ENCODE assay signal across 8 cellular contexts in genomic region chr15:41827880-41828746, GRCh38. TPM values are rescaled to one million over a fixed set of nuclear protein-coding genes. Genes with fewer than 3 reads are reported as not detected.
DNase-seq lines count a peak whose midpoint lies in the region; ATAC-seq and TF ChIP-seq lines count a peak whose summit lies in the region.

Gene JMJD7 (plus strand): TSS chr15:41828092. CDS start chr15:41828125, 33 bp downstream.

- H3K4me1 Mint-ChIP-seq in activated naive CD4-positive, alpha-beta T cell treated with anti-CD3 and anti-CD28 coated beads for 36 hours (ENCODE audit: low read depth) = peaks cover 42% of the 10 kb centered on the region

- DNase-seq in Daoy (ENCODE audit: low read depth) (peak; percentile 93), LoVo (ENCODE audit: low spot score) (peak; percentile 95), SK-N-MC (ENCODE audit: low read depth, low spot score) (no peak), nucleus accumbens (lab: John Stamatoyannopoulos, UW) (peak; percentile 35 to 99 (median 91)), superior temporal gyrus (ENCODE audit: extremely low spot score) (peak; percentile 86)
- peak; percentile 97 for DNase-seq in activated naive CD4-positive, alpha-beta T cell treated with anti-CD3 and anti-CD28 coated beads for 36 hours

- peaks cover 0 to 31% (median 13%) of the 10 kb centered on the region in 3 donors for H3K4me1 ChIP-seq in gastroesophageal sphincter

- 0% methylated on average over 10 to 17 of the region's 65 CpGs for WGBS in gastroesophageal sphincter (ENCODE audit: low coverage in 1 of 2), 2 donors

- CTCF ChIA-PET in activated naive CD4-positive, alpha-beta T cell treated with anti-CD3 and anti-CD28 coated beads for 36 hours (lab: Charles Lee) = interaction anchor here (1.2 to 1.4 kb wide), 2 partner anchors 16 to 55 kb away, joined by 3 to 5 read pairs; no protein-coding TSS in a partner anchor

- H3K27me3 Mint-ChIP-seq in activated naive CD4-positive, alpha-beta T cell treated with anti-CD3 and anti-CD28 coated beads for 36 hours (ENCODE audit: low read depth) = no peaks in the 10 kb centered on the region

- H3K36me3 ChIP-seq in SK-N-MC (ENCODE audit: insufficient read depth, low read length) = no peaks in the 10 kb centered on the region; the same call in 1 of the 2 replicates
- peaks cover 0 to 53% of the 10 kb centered on the region in 2 donors for H3K36me3 ChIP-seq in gastroesophageal sphincter

- no peaks in the 10 kb centered on the region for H3K9me3 ChIP-seq in SK-N-MC (ENCODE audit: low read depth, low read length)
- no peaks in the 10 kb centered on the region for H3K9me3 ChIP-seq in gastroesophageal sphincter

- intact Hi-C loops in activated naive CD4-positive, alpha-beta T cell treated with anti-CD3 and anti-CD28 coated beads for 36 hours (cut with micrococcal nuclease) = loop anchor here (1.0 to 5.0 kb wide), 7 partner anchors 54 to 271 kb away; partner anchors contain the start of genes MAPKBP1, SPTBN5 and TYRO3

- peaks cover 2% of the 10 kb centered on the region for H3K36me3 Mint-ChIP-seq in activated naive CD4-positive, alpha-beta T cell treated with anti-CD3 and anti-CD28 coated beads for 36 hours (ENCODE audit: low read depth)

- H3K27ac Mint-ChIP-seq in activated naive CD4-positive, alpha-beta T cell treated with anti-CD3 and anti-CD28 coated beads for 36 hours = peak within 1 kb of the TSS; percentile 59

- H3K9me3 Mint-ChIP-seq in activated naive CD4-positive, alpha-beta T cell treated with anti-CD3 and anti-CD28 coated beads for 36 hours = no peaks in the 10 kb centered on the region

- TF ChIP-seq POLR2A in gastroesophageal sphincter (IDR thresholded peaks at IDR 0.05) = peak; percentile 74 to 80

- H3K9ac ChIP-seq in SK-N-MC (ENCODE audit: insufficient read length) = peak within 1 kb of the TSS; percentile 81

- ATAC-seq in GM21737 (IDR thresholded peaks at IDR 0.05; ENCODE audit: unreplicated experiment) (peak; percentile 72), gastroesophageal sphincter (peak; percentile 90)

- H3K4me3 ChIP-seq in SK-N-MC = peak within 1 kb of the TSS; percentile 88
- H3K4me3 ChIP-seq in gastroesophageal sphincter = peak within 1 kb of the TSS; percentile 77 to 86

- TF ChIP-seq CTCF in gastroesophageal sphincter (IDR thresholded peaks at IDR 0.05) = no peak

- peak within 1 kb of the TSS; percentile 82 for H3K4me3 Mint-ChIP-seq in activated naive CD4-positive, alpha-beta T cell treated with anti-CD3 and anti-CD28 coated beads for 36 hours

- H3K27me3 ChIP-seq in gastroesophageal sphincter = no peaks in the 10 kb centered on the region

- no peak within 1 kb of the TSS for H3K27ac ChIP-seq in SK-N-MC
- H3K27ac ChIP-seq in gastroesophageal sphincter = peak within 1 kb of the TSS; percentile 67 to 93 (median 91)

- TF ChIP-seq EP300 in gastroesophageal sphincter (IDR thresholded peaks at IDR 0.05) = no peak

RNA-seq across cellular contexts. Expression of gene JMJD7, which starts in this region (rescaled TPM):
- 0.65 and 3.0 TPM in 2 replicates for total RNA-seq in Daoy (2014; rRNA removed; shearing (Covaris generic))
- 10 to 100 TPM; 18.7 to 19.8 TPM for total RNA-seq in activated naive CD4-positive, alpha-beta T cell treated with anti-CD3 and anti-CD28 coated beads for 36 hours
- total RNA-seq in gastroesophageal sphincter = 10 to 100 TPM in 1 of 4 donors, 1 to 10 TPM in 3; 6.1 to 12.8 (median 9.3) TPM
